In genomic region chr20:56730003-56730402, GRCh38 we compare ENCODE assay signal across 20 cellular contexts.
"Had no signal": no experiment of that assay in that cellular context is flagged by ENCODE, and none has a peak within 500 bp of the region (broad histone marks: within the 10 kb centered on the region; RNA-seq: fewer than 3 reads in every experiment).

No MANE protein-coding gene starts in this region.

- H3K4me1 ChIP-seq: gastroesophageal sphincter, left ventricle myocardium inferior, lower lobe of right lung, suprapubic skin, tibial artery, upper lobe of left lung, uterus had no signal

- H3K9me3 ChIP-seq: esophagus squamous epithelium, gastroesophageal sphincter, left ventricle myocardium inferior, lower lobe of right lung, suprapubic skin, tibial artery, upper lobe of left lung, uterus had no signal

- H3K27me3 ChIP-seq: ovary, tibial artery, upper lobe of left lung, uterus had no signal

- ATAC-seq: effector memory CD8-positive, alpha-beta T cell; gastroesophageal sphincter; left cardiac atrium; lower lobe of right lung; natural killer cell; right cardiac atrium; stimulated activated naive CD8-positive, alpha-beta T cell treated with anti-CD3 and anti-CD28 coated beads, Interleukin-15, Interleukin-2, amounts not matched to agents 100 U/mL and 50 U/mL, for 24 hours had no signal

- H3K36me3 ChIP-seq: esophagus squamous epithelium, gastroesophageal sphincter, left ventricle myocardium inferior, lower lobe of right lung, ovary, suprapubic skin, tibial artery, upper lobe of left lung, uterus had no signal

- H3K27ac ChIP-seq: esophagus squamous epithelium, gastroesophageal sphincter, left ventricle myocardium inferior, lower lobe of right lung, ovary, suprapubic skin, tibial artery, upper lobe of left lung, uterus had no signal

- H3K4me3 ChIP-seq: esophagus squamous epithelium, gastroesophageal sphincter, left ventricle myocardium inferior, lower lobe of right lung, ovary, suprapubic skin, tibial artery, upper lobe of left lung, uterus had no signal

- DNase-seq: effector memory CD8-positive, alpha-beta T cell; esophagus squamous epithelium; foreskin fibroblast; glutamatergic neuron; kidney; left cardiac atrium; left ventricle myocardium inferior; lower lobe of right lung; natural killer cell; nucleus accumbens; ovary; right cardiac atrium; small intestine; stimulated activated CD4-positive, alpha-beta T cell treated with anti-CD3 and anti-CD28 coated beads, Interleukin-12 subunit alpha, Interleukin-12 subunit beta, amount 100 ng/mL, for 4 hours; stimulated activated naive CD8-positive, alpha-beta T cell treated with anti-CD3 and anti-CD28 coated beads, Interleukin-15, Interleukin-2, amounts not matched to agents 100 U/mL and 50 U/mL, for 24 hours; tibial artery; upper lobe of left lung; uterus had no signal

- FAIRE-seq: kidney, small intestine had no signal
